ENCODE assay signal across 8 cellular contexts in genomic region chr17:2392252-2393183, GRCh38. TPM values are rescaled to one million over a fixed set of nuclear protein-coding genes. Genes with fewer than 3 reads are reported as not detected.
DNase-seq lines count a peak whose midpoint lies in the region; FAIRE-seq and TF ChIP-seq lines count a peak whose summit lies in the region.

No MANE protein-coding gene starts in this region.

- no peak overlapping the region for H3K23ac ChIP-seq in H9 (ENCODE audit: insufficient read length, low read depth, low read length)

- H3K27me3 Mint-ChIP-seq in H9 (ENCODE audit: low read depth), result no peaks in the 10 kb centered on the region

- peaks cover 4% of the 10 kb centered on the region for H3K23me2 ChIP-seq in H9 (ENCODE audit: insufficient read length, low read depth, low read length, poor library complexity, severe bottlenecking)

- H3K4me2 ChIP-seq in H9 (ENCODE audit: insufficient read depth, insufficient read length, low read length), result peak overlapping the region; percentile 76
- peak overlapping the region; percentile 89 for H3K4me2 ChIP-seq in MM.1S (ENCODE audit: low read depth, low read length)

- H3K4me3 ChIP-seq in MM.1S (ENCODE audit: low read length) (peak overlapping the region; percentile 85), SJSA1 (peak overlapping the region; percentile 76), neutrophil (ENCODE audit: low read depth in 1 of 2, low read length in 1 of 2) (peak overlapping the region; percentile 69 to 86)

- DNase-seq in GDM1 (lab: John Stamatoyannopoulos, UW) (peak; percentile 96), H9 (peak; percentile 97), MM.1S (peak; percentile 96), SJSA1 (ENCODE audit: low read depth in 1 of 2, low spot score in 2 of 2) (peak; percentile 94 to 95), frontal cortex (ENCODE audit: low spot score in 2 of 2) (peak; percentile 93 to 97), stromal cell of bone marrow (ENCODE audit: low read depth) (peak; percentile 90)
- peak; percentile 98 for DNase-seq in activated naive CD4-positive, alpha-beta T cell treated with Interleukin-2 at 50 U/mL for 16 hours

- H3K9ac ChIP-seq in H9 (ENCODE audit: extremely low read depth, insufficient read length, low read length), result peak overlapping the region; percentile 23
- peak overlapping the region; percentile 100 for H3K9ac ChIP-seq in MM.1S (ENCODE audit: low read length)

- H3K9me3 Mint-ChIP-seq in H9, result no peaks in the 10 kb centered on the region; a peak in 2 of 5 replicates

- peaks cover 36 to 53% of the 10 kb centered on the region in 2 experiments for H3K4me1 Mint-ChIP-seq in H9

- H3K27ac ChIP-seq in H9 (ENCODE audit: insufficient read length, low read depth, low read length) (no peak overlapping the region), MM.1S (ENCODE audit: low read length) (peak overlapping the region; percentile 98), SJSA1 (peak overlapping the region; percentile 99), neutrophil (peak overlapping the region; percentile 100)

- no peaks in the 10 kb centered on the region for H3K79me1 ChIP-seq in H9 (ENCODE audit: insufficient read depth, low read depth, low read length, poor library complexity, severe bottlenecking)

- no peaks in the 10 kb centered on the region for H3K9me2 ChIP-seq in MM.1S (replicated peaks; ENCODE audit: insufficient read depth, low read length)

- H3K4me1 ChIP-seq in H9 (ENCODE audit: insufficient read depth, low read length), result peaks cover 4% of the 10 kb centered on the region; the same call in 1 of the 2 replicates
- peaks cover 9% of the 10 kb centered on the region; the same call in 1 of the 2 replicates for H3K4me1 ChIP-seq in MM.1S (ENCODE audit: low read length)
- H3K4me1 ChIP-seq in SJSA1 (replicated peaks), result peaks cover 42% of the 10 kb centered on the region
- H3K4me1 ChIP-seq in neutrophil (ENCODE audit: control insufficient read depth in 1 of 2, insufficient read depth in 1 of 2, low read depth in 1 of 2, low read length in 1 of 2), result peaks cover 65 to 80% of the 10 kb centered on the region in 2 experiments

- H3K27me3 ChIP-seq in H9 (ENCODE audit: insufficient read depth, low read length), result no peaks in the 10 kb centered on the region
- no peaks in the 10 kb centered on the region for H3K27me3 ChIP-seq in MM.1S (replicated peaks; ENCODE audit: insufficient read depth, low read length)
- H3K27me3 ChIP-seq in SJSA1 (replicated peaks), result no peaks in the 10 kb centered on the region
- H3K27me3 ChIP-seq in neutrophil, result no peaks in the 10 kb centered on the region

- peak overlapping the region; percentile 32 for H3K18ac ChIP-seq in H9 (ENCODE audit: insufficient read length, low read depth, low read length)

- H2AK5ac ChIP-seq in H9 (ENCODE audit: insufficient read length, low read length), result no peak overlapping the region

- H3K56ac ChIP-seq in H9 (ENCODE audit: insufficient read length, low read depth, low read length), result no peak overlapping the region

- no peak for FAIRE-seq in frontal cortex (lab: Jason Lieb, UNC)

- H3K4me3 Mint-ChIP-seq in H9, result peak overlapping the region; percentile 69 to 93

- no CpG with 5 or more reads among the region's 83 CpGs for WGBS in H9 (ENCODE audit: extremely low coverage, insufficient read length, low lambda C conversion rate)

- no peak for TF ChIP-seq CTCF in H9 (conservative IDR thresholded peaks at IDR 0.05)
- no peak for TF ChIP-seq CTCF in MM.1S (IDR thresholded peaks at IDR 0.05; ENCODE audit: low read length)
- no peak for TF ChIP-seq CTCF in neutrophil (IDR thresholded peaks at IDR 0.05)

- no peak overlapping the region for H2AFZ ChIP-seq in H9 (ENCODE audit: low read length)
- peak overlapping the region; percentile 67 for H2AFZ ChIP-seq in MM.1S (ENCODE audit: low read length)

- no peaks in the 10 kb centered on the region for H3K79me2 ChIP-seq in H9 (ENCODE audit: insufficient read depth, low read length)
- peaks cover 66% of the 10 kb centered on the region for H3K79me2 ChIP-seq in MM.1S (ENCODE audit: low read length)

- no peak overlapping the region for H4K8ac ChIP-seq in H9 (replicated peaks; ENCODE audit: insufficient read length, low read depth, low read length)

- H2BK20ac ChIP-seq in H9 (ENCODE audit: low read depth, low read length, poor library complexity, severe bottlenecking), result no peak overlapping the region

- H4K91ac ChIP-seq in H9 (ENCODE audit: insufficient read length, low read depth, low read length), result no peak overlapping the region

- H2BK12ac ChIP-seq in H9 (ENCODE audit: insufficient read length, low read depth, low read length), result no peak overlapping the region

- no peak overlapping the region for H2BK15ac ChIP-seq in H9 (ENCODE audit: low read depth, low read length)

- H3F3A ChIP-seq in MM.1S (ENCODE audit: insufficient read depth, low read length), result peaks cover 16% of the 10 kb centered on the region

- H3K36me3 Mint-ChIP-seq in H9 (ENCODE audit: insufficient read depth in 1 of 3, low read depth in 3 of 3), result peaks cover 3 to 25% (median 21%) of the 10 kb centered on the region in 3 experiments; a peak in 6 of 7 replicates

- H3K4ac ChIP-seq in H9 (ENCODE audit: low read depth, low read length), result no peak overlapping the region

- peak overlapping the region in 2 of 3 experiments; percentile 81 to 89; a peak in 4 of 7 replicates for H3K27ac Mint-ChIP-seq in H9

- H4K5ac ChIP-seq in H9 (ENCODE audit: insufficient read length, low read depth, low read length), result no peak overlapping the region

- no peak overlapping the region for H3K14ac ChIP-seq in H9 (ENCODE audit: insufficient read depth, low read length)

- H3K9me3 ChIP-seq in H9 (ENCODE audit: control insufficient read depth, low read depth, low read length) (no peaks in the 10 kb centered on the region), MM.1S (replicated peaks; ENCODE audit: insufficient read depth, low read length) (no peaks in the 10 kb centered on the region), SJSA1 (replicated peaks) (0 out of 2 replicates have a peak, but pooled peaks cover 3% of the 10 kb centered on the region), neutrophil (no peaks in the 10 kb centered on the region)

- H3K36me3 ChIP-seq in MM.1S (replicated peaks; ENCODE audit: insufficient read depth, low read length), result no peaks in the 10 kb centered on the region
- H3K36me3 ChIP-seq in SJSA1, result peaks cover 8% of the 10 kb centered on the region; the same call in 1 of the 2 replicates
- H3K36me3 ChIP-seq in neutrophil, result peaks cover 6% of the 10 kb centered on the region

- no peak overlapping the region for H3T11ph ChIP-seq in H9 (ENCODE audit: low read length)

- H2BK5ac ChIP-seq in H9 (ENCODE audit: insufficient read length, low read length), result no peak overlapping the region

- H2BK120ac ChIP-seq in H9 (ENCODE audit: low read depth, low read length, poor library complexity, severe bottlenecking), result no peak overlapping the region

- H4K20me1 ChIP-seq in H9 (ENCODE audit: control insufficient read depth, insufficient read depth, insufficient read length), result no peaks in the 10 kb centered on the region
- H4K20me1 ChIP-seq in MM.1S (ENCODE audit: insufficient read depth, low read length), result no peaks in the 10 kb centered on the region

RNA-seq across cellular contexts. Expression of gene MNT, which starts 8.3 kb away (rescaled TPM):
- total RNA-seq in H9 (2021) (37.4 and 38.9 TPM in 2 replicates), frontal cortex (7.7 TPM)
- total RNA-seq in SJSA1 (2014; rRNA removed; shearing (Covaris generic)), result 3.0 and 3.5 TPM in 2 replicates

RNA-seq across cellular contexts. Expression of gene SGSM2, which starts 55.2 kb away (rescaled TPM):
- 41.5 and 45.6 TPM in 2 replicates for total RNA-seq in H9 (2021)
- 14.8 and 18.6 TPM in 2 replicates for total RNA-seq in SJSA1 (2014; rRNA removed; shearing (Covaris generic))
- 57.1 TPM for total RNA-seq in frontal cortex

RNA-seq across cellular contexts. Expression of gene TSR1, which starts 56.3 kb away (rescaled TPM):
- total RNA-seq in H9 (2021), result 81.1 and 83.3 TPM in 2 replicates
- total RNA-seq in SJSA1 (2014; rRNA removed; shearing (Covaris generic)), result 24.3 and 47.3 TPM in 2 replicates
- total RNA-seq in frontal cortex, result 30.2 TPM
